Comparison of ENCODE assay signal across 11 cellular contexts in genomic region chr15:91867581-91868026, GRCh38. TPM values are rescaled to one million over a fixed set of nuclear protein-coding genes. Genes with fewer than 3 reads are reported as not detected.
A peak's percentile ranks its signal among the peaks of the same experiment; 100 is the strongest.
DNase-seq lines count a peak whose midpoint lies in the region; ATAC-seq, FAIRE-seq and TF ChIP-seq lines count a peak whose summit lies in the region.
"Had no signal": no experiment of that assay in that cellular context is flagged by ENCODE, and none has a peak within 500 bp of the region (broad histone marks: within the 10 kb centered on the region; RNA-seq: fewer than 3 reads in every experiment).

No MANE protein-coding gene starts in this region.

- no peak for ATAC-seq in HG02678 (IDR thresholded peaks at IDR 0.05; ENCODE audit: unreplicated experiment)

- H3K4me1 ChIP-seq in kidney (ENCODE audit: control insufficient read depth in 1 of 2, insufficient read depth in 1 of 2, low read depth in 1 of 2, low read length in 2 of 2), result peaks cover 9 to 15% of the 10 kb centered on the region in 2 donors

- DNase-seq in DMS79 treated with DMSO at 0.1 percent for 48 hours (lab: John Stamatoyannopoulos, UW) (peak; percentile 8), DMS79 (lab: John Stamatoyannopoulos, UW) (no peak), astrocyte of the spinal cord (ENCODE audit: low read depth, low spot score) (peak; percentile 89), kidney (peak; percentile 92), cortex of kidney (lab: John Stamatoyannopoulos, UW) (no peak), dermis blood vessel endothelial cell (no peak)
- DNase-seq: 8988T; central memory CD4-positive, alpha-beta T cell; NCI-H774 had no signal

- TF ChIP-seq CTCF in astrocyte of the spinal cord (IDR thresholded peaks at IDR 0.05; ENCODE audit: low read depth, low read length) (no peak), kidney (IDR thresholded peaks at IDR 0.05; ENCODE audit: borderline replicate concordance, extremely low read depth, insufficient read depth) (no peak)

- H3K36me3 ChIP-seq in kidney (ENCODE audit: control insufficient read depth in 1 of 2, insufficient read depth in 2 of 2, low read length in 2 of 2), result no peaks in the 10 kb centered on the region

- H3K27ac ChIP-seq in kidney (ENCODE audit: low read depth in 2 of 2, low read length in 2 of 2) (peak overlapping the region; percentile 34 to 63), temporal lobe (ENCODE audit: low read depth, low read length) (peak overlapping the region; percentile 47)

- no peaks in the 10 kb centered on the region for H3K9me3 ChIP-seq in kidney (ENCODE audit: control insufficient read depth in 1 of 2, low read length in 2 of 2)

- in situ Hi-C loops in astrocyte of the spinal cord (cut with HindIII; ENCODE audit: low sequenced_read_pairs), result no loop called here

- intact Hi-C loops in kidney (cut with DNase I), result no loop called here

- FAIRE-seq in kidney (lab: Jason Lieb, UNC), result no peak

- H3K4me3 ChIP-seq in astrocyte of the spinal cord (ENCODE audit: low read depth, low read length), result no peak overlapping the region
- no peak overlapping the region for H3K4me3 ChIP-seq in kidney (ENCODE audit: low read length in 2 of 2)

- H3K9ac ChIP-seq in kidney (ENCODE audit: low read length in 2 of 2), result no peak overlapping the region

RNA-seq across cellular contexts. Expression of gene SLCO3A1, which starts 14.1 kb away (rescaled TPM):
- 59.4 TPM for total RNA-seq in kidney
- polyA plus RNA-seq in kidney (ENCODE audit: insufficient read depth, low read depth, low replicate concordance), result 12.8 TPM
- total RNA-seq in temporal lobe, result 9.3 TPM
- total RNA-seq in dermis blood vessel endothelial cell, result 0.47 and 1.2 TPM in 2 replicates

Comparison
In these comparisons a context has a peak if more than half of its experiments do, and no peak if none do; other contexts are left out.
1. DNase-seq: peak in DMS79 treated with DMSO at 0.1 percent for 48 hours (single experiment), astrocyte of the spinal cord (single experiment) and kidney (single experiment); none in DMS79 (single experiment), cortex of kidney (single experiment) and dermis blood vessel endothelial cell (single experiment).